In the genomic region with DNA sequence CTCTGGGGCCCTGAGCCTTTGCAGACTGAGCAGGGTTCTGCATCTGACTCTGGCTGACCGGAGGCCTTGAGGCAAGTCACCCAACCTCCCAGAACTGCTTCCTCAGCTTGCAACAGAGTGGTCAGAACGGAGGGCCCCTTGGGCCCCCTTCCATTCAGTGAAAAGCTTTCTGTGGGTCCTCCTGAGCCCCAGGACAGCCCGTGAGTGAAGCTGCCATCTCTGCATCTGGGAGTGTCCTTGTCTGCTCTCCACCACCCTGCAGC, we compare ENCODE assay signal across 31 cellular contexts.
"Had no signal": no experiment of that assay in that cellular context is flagged by ENCODE, and none has a peak within 500 bp of the region (broad histone marks: within the 10 kb centered on the region; RNA-seq: fewer than 3 reads in every experiment).

No MANE protein-coding gene starts in this region.

- ATAC-seq: activated CD8-positive, alpha-beta T cell treated with anti-CD3 and anti-CD28 coated beads for 36 hours; activated naive CD4-positive, alpha-beta T cell treated with anti-CD3 and anti-CD28 coated beads, Interleukin-2, amount 50 U/mL, for 72 hours; activated T-cell treated with anti-CD3 and anti-CD28 coated beads, Interleukin-2, amount 50 U/mL, for 4 hours; activated T-cell treated with anti-CD3 and anti-CD28 coated beads, Interleukin-2, amount 50 U/mL, for 72 hours; activated T-helper 17 cell treated with anti-CD3 and anti-CD28 coated beads, Interleukin-2, amount 50 U/mL, for 72 hours; body of pancreas had no signal

- H3K36me3 ChIP-seq: adrenal gland, brain microvascular endothelial cell, breast epithelium had no signal

- H3K9me3 ChIP-seq: adrenal gland, body of pancreas had no signal

- DNase-seq: activated B cell treated with CpG ODN at 0.5 μM for 24 hours; activated CD4-positive, alpha-beta memory T cell treated with anti-CD3 and anti-CD28 coated beads for 36 hours; activated CD4-positive, alpha-beta T cell treated with anti-CD3 and anti-CD28 coated beads for 4 hours; activated CD4-positive, alpha-beta T cell treated with anti-CD3 and anti-CD28 coated beads, Interleukin-2, amount 10 ng/mL, durations not matched to agents 24 days and 14 days; activated CD4-positive, alpha-beta T cell treated with anti-CD3 and anti-CD28 coated beads, Interleukin-2, amount 50 U/mL, for 1 hour; activated CD4-positive, alpha-beta T cell treated with anti-CD3 and anti-CD28 coated beads, Interleukin-2, amount 50 U/mL, for 4 hours; activated CD4-positive, CD25-positive, alpha-beta regulatory T cell treated with anti-CD3 and anti-CD28 coated beads, Interleukin-2, amount 50 U/mL, for 72 hours; activated CD8-positive, alpha-beta memory T cell treated with anti-CD3 and anti-CD28 coated beads, Interleukin-2, amount 50 U/mL, for 4 hours; activated CD8-positive, alpha-beta T cell treated with anti-CD3 and anti-CD28 coated beads for 36 hours; activated effector memory CD4-positive, alpha-beta T cell treated with anti-CD3 and anti-CD28 coated beads, Interleukin-2, amount 50 U/mL, for 16 hours; activated gamma-delta T cell treated with Interleukin-2 at 50 U/mL for 16 hours; activated naive CD4-positive, alpha-beta T cell; activated naive CD4-positive, alpha-beta T cell treated with anti-CD3 and anti-CD28 coated beads for 36 hours; activated naive CD4-positive, alpha-beta T cell treated with anti-CD3 and anti-CD28 coated beads, Interleukin-2, amount 50 U/mL, for 16 hours; activated naive CD8-positive, alpha-beta T cell treated with anti-CD3 and anti-CD28 coated beads for 36 hours; activated T-cell treated with anti-CD3 and anti-CD28 coated beads for 4 hours; activated T-cell treated with anti-CD3 and anti-CD28 coated beads, Interleukin-2, amount 50 U/mL, for 1 hour; activated T-cell treated with anti-CD3 and anti-CD28 coated beads, Interleukin-2, amount 50 U/mL, for 4 hours; activated T-cell treated with anti-CD3 and anti-CD28 coated beads, Interleukin-2, amount 50 U/mL, for 72 hours; adrenal gland; amniotic stem cell; body of pancreas; brain microvascular endothelial cell; central memory CD4-positive, alpha-beta T cell; T-helper 1 cell; T-helper 2 cell; T-helper 9 cell had no signal

- H3K4me1 ChIP-seq: adrenal gland, body of pancreas, breast epithelium had no signal

- H3K27ac ChIP-seq: adrenal gland, body of pancreas, brain microvascular endothelial cell, breast epithelium, VCaP had no signal

- H3K4me3 ChIP-seq: adrenal gland, body of pancreas, breast epithelium had no signal

- H3K27me3 ChIP-seq: adrenal gland, body of pancreas, brain microvascular endothelial cell, breast epithelium had no signal
